Comparison of ENCODE assay signal across 8 cellular contexts in genomic region chr6:109093732-109094131, GRCh38. TPM values are rescaled to one million over a fixed set of nuclear protein-coding genes. Genes with fewer than 3 reads are reported as not detected.
A peak's percentile ranks its signal among the peaks of the same experiment; 100 is the strongest.
DNase-seq lines count a peak whose midpoint lies in the region; ATAC-seq and TF ChIP-seq lines count a peak whose summit lies in the region.

No MANE protein-coding gene starts in this region.

- no peak for TF ChIP-seq POLR2A in stomach (IDR thresholded peaks at IDR 0.05)

- H3K27me3 ChIP-seq in stomach = no peaks in the 10 kb centered on the region

- H3K27me3 Mint-ChIP-seq in HFFc6 (ENCODE audit: insufficient read depth) (no peaks in the 10 kb centered on the region), immature natural killer cell (ENCODE audit: low read depth in 3 of 3) (peaks cover 6 to 14% (median 10%) of the 10 kb centered on the region in 3 donors)
- no peaks in the 10 kb centered on the region for H3K27me3 Mint-ChIP-seq in activated naive CD8-positive, alpha-beta T cell treated with anti-CD3 and anti-CD28 coated beads for 36 hours

- 0 to 1% (median 1%) methylated on average over 9 of the region's 9 CpGs for WGBS in stomach, 5 donors

- POLR2A ChIA-PET in AG04449 (lab: Yijun Ruan, JAX) = interaction anchor here (0.6 to 1.9 kb wide), 5 partner anchors 14 to 534 kb away, joined by 3 to 14 read pairs (median 5); partner anchors contain the start of genes FOXO3 and ZBTB24

- no peak for DNase-seq in AG04449 (ENCODE audit: low read depth, low spot score)
- no peak for DNase-seq in HFFc6
- DNase-seq in activated naive CD8-positive, alpha-beta T cell treated with anti-CD3 and anti-CD28 coated beads for 36 hours = no peak
- peak in 1 of 3 donors; percentile 4 for DNase-seq in immature natural killer cell
- no peak for DNase-seq in stomach
- no peak for DNase-seq in posterior cingulate gyrus

- H3K36me3 Mint-ChIP-seq in HFFc6 (ENCODE audit: low read depth) (peaks cover 16% of the 10 kb centered on the region), immature natural killer cell (no peaks in the 10 kb centered on the region)
- peaks cover 2% of the 10 kb centered on the region for H3K36me3 Mint-ChIP-seq in activated naive CD8-positive, alpha-beta T cell treated with anti-CD3 and anti-CD28 coated beads for 36 hours

- H3K27ac Mint-ChIP-seq in HFFc6 (peak overlapping the region; percentile 71), immature natural killer cell (peak overlapping the region; percentile 87 to 95 (median 94))
- peak overlapping the region; percentile 57 for H3K27ac Mint-ChIP-seq in activated naive CD8-positive, alpha-beta T cell treated with anti-CD3 and anti-CD28 coated beads for 36 hours

- peak overlapping the region; percentile 91 for H3K4me3 ChIP-seq in AG04449 (ENCODE audit: low read depth, low read length)
- H3K4me3 ChIP-seq in stomach = peak overlapping the region; percentile 60 to 75 (median 68)

- ATAC-seq in HG03196 (IDR thresholded peaks at IDR 0.05; ENCODE audit: unreplicated experiment) = no peak
- no peak for ATAC-seq in GM19395 (IDR thresholded peaks at IDR 0.05; ENCODE audit: unreplicated experiment)

- intact Hi-C loops in stomach (cut with DNase I; ENCODE audit: low total_unique reads) (no loop called here), posterior cingulate gyrus (cut with DNase I) (loop anchor here (2.0 to 5.0 kb wide), 2 partner anchors 86 to 289 kb away; partner anchors contain the start of gene CD164)

- CTCF ChIA-PET in AG04449 (lab: Yijun Ruan, JAX) = interaction anchor here (0.8 to 13.3 kb wide), 6 partner anchors 8 to 292 kb away, joined by 3 to 85 read pairs (median 4); no protein-coding TSS in a partner anchor

- H3K9me3 Mint-ChIP-seq in HFFc6 (no peaks in the 10 kb centered on the region), immature natural killer cell (no peaks in the 10 kb centered on the region)
- no peaks in the 10 kb centered on the region for H3K9me3 Mint-ChIP-seq in activated naive CD8-positive, alpha-beta T cell treated with anti-CD3 and anti-CD28 coated beads for 36 hours

- no peaks in the 10 kb centered on the region for H3K36me3 ChIP-seq in stomach

- H3K4me1 Mint-ChIP-seq in HFFc6 (ENCODE audit: low read depth) = peaks cover 41% of the 10 kb centered on the region
- peaks cover 29% of the 10 kb centered on the region for H3K4me1 Mint-ChIP-seq in activated naive CD8-positive, alpha-beta T cell treated with anti-CD3 and anti-CD28 coated beads for 36 hours
- H3K4me1 Mint-ChIP-seq in immature natural killer cell = peaks cover 47 to 78% of the 10 kb centered on the region in 2 donors

- peaks cover 14 to 67% (median 36%) of the 10 kb centered on the region in 4 donors for H3K4me1 ChIP-seq in stomach

- no peaks in the 10 kb centered on the region for H3K9me3 ChIP-seq in stomach

- H3K4me3 Mint-ChIP-seq in HFFc6 (peak overlapping the region; percentile 95), immature natural killer cell (peak overlapping the region; percentile 93 to 97 (median 94))
- H3K4me3 Mint-ChIP-seq in activated naive CD8-positive, alpha-beta T cell treated with anti-CD3 and anti-CD28 coated beads for 36 hours = peak overlapping the region; percentile 86

- H3K27ac ChIP-seq in stomach = peak overlapping the region in 4 of 5 donors; percentile 97 to 99 (median 98)

- TF ChIP-seq CTCF in AG04449 (IDR thresholded peaks at IDR 0.05; ENCODE audit: insufficient read depth, low read length, missing control alignments) = no peak
- TF ChIP-seq CTCF in HFFc6 (IDR thresholded peaks at IDR 0.05) = no peak
- TF ChIP-seq CTCF in stomach (IDR thresholded peaks at IDR 0.05) = no peak

- TF ChIP-seq EP300 in stomach (IDR thresholded peaks at IDR 0.05) = no peak

RNA-seq across cellular contexts. Expression of gene SESN1, which starts 0.9 kb away (rescaled TPM):
- total RNA-seq in HFFc6 (2021; fragmentation: NEBNext Ultra II Directional; extraction: Animal tissue kit (Norgen Biotek cat#: 25700)) = 10 to 100 TPM; 12.1 to 16.9 (median 13.7) TPM
- total RNA-seq in activated naive CD8-positive, alpha-beta T cell treated with anti-CD3 and anti-CD28 coated beads for 36 hours = 1 to 10 TPM; 8.7 to 8.9 TPM
- polyA plus RNA-seq in immature natural killer cell = 10 to 100 TPM; 14.9 to 26.4 (median 20.9) TPM
- total RNA-seq in stomach = 100 to 1,000 TPM in 2 of 5 donors, 10 to 100 TPM in 3; 11.0 to 201 (median 40.2) TPM
- 10 to 100 TPM; 20.7 to 38.5 (median 28.1) TPM for polyA plus RNA-seq in stomach

RNA-seq across cellular contexts. Expression of gene CEP57L1, which starts 1.6 kb away (rescaled TPM):
- total RNA-seq in HFFc6 (2021; fragmentation: NEBNext Ultra II Directional; extraction: Animal tissue kit (Norgen Biotek cat#: 25700)) = 10 to 100 TPM; 16.3 to 24.9 (median 21.6) TPM
- total RNA-seq in activated naive CD8-positive, alpha-beta T cell treated with anti-CD3 and anti-CD28 coated beads for 36 hours = 10 to 100 TPM; 22.4 to 25.1 TPM
- polyA plus RNA-seq in immature natural killer cell (1 to 10 TPM; 2.9 to 7.5 (median 6.9) TPM), stomach (10 to 100 TPM in 1 of 3 donors, 1 to 10 TPM in 2; 4.5 to 10.3 (median 6.1) TPM)
- total RNA-seq in stomach = 10 to 100 TPM in 4 of 5 donors, not detected in 1; 13.8 to 63.6 (median 29.4) TPM
